ENCODE assay signal across 25 cellular contexts in genomic region chr15:67805871-67806538, GRCh38. TPM values are rescaled to one million over a fixed set of nuclear protein-coding genes. Genes with fewer than 3 reads are reported as not detected.
DNase-seq lines count a peak whose midpoint lies in the region; ATAC-seq, FAIRE-seq and TF ChIP-seq lines count a peak whose summit lies in the region.
"Had no signal": no experiment of that assay in that cellular context is flagged by ENCODE, and none has a peak within 500 bp of the region (broad histone marks: within the 10 kb centered on the region; RNA-seq: fewer than 3 reads in every experiment).

No MANE protein-coding gene starts in this region.

- ATAC-seq in GM12878 = no peak
- no peak for ATAC-seq in HG03565 (IDR thresholded peaks at IDR 0.05; ENCODE audit: unreplicated experiment)
- ATAC-seq: activated CD8-positive, alpha-beta memory T cell treated with anti-CD3 and anti-CD28 coated beads, Interleukin-2, amount 10 ng/mL, durations not matched to agents 7 days and 5 days; activated naive CD8-positive, alpha-beta T cell treated with anti-CD3 and anti-CD28 coated beads, Interleukin-2, amount 50 U/mL, for 24 hours; activated T-helper 17 cell treated with anti-CD3 and anti-CD28 coated beads, Interleukin-2, amount 50 U/mL, for 72 hours; left lung had no signal

- no peak for TF ChIP-seq RAD21 in GM12878 (IDR thresholded peaks at IDR 0.05; ENCODE audit: insufficient read depth, low read depth, low read length)

- no peaks in the 10 kb centered on the region for H3K79me2 ChIP-seq in GM12878 (ENCODE audit: control insufficient read depth, insufficient read depth, low read length)

- H3K27me3 ChIP-seq in GM12878 (replicated peaks in 1 of 2; ENCODE audit: control insufficient read depth in 2 of 2, insufficient read depth in 2 of 2, low read length in 1 of 2) = no peaks in the 10 kb centered on the region
- H3K27me3 ChIP-seq in neuronal stem cell (ENCODE audit: control insufficient read depth in 3 of 3, insufficient read depth in 3 of 3, low read depth in 1 of 3, low read length in 3 of 3) = no peaks in the 10 kb centered on the region
- H3K27me3 ChIP-seq: left lung had no signal

- RAD21 ChIA-PET in GM12878 (lab: Charles Lee; ENCODE audit: unreplicated experiment) = no interaction called here

- SMC1A ChIA-PET in GM12878 (lab: Charles Lee; ENCODE audit: uncharacterized antibody, unreplicated experiment) = no interaction called here

- H3K23ac ChIP-seq in neuronal stem cell (ENCODE audit: low read depth, low read length, poor library complexity) = no peak overlapping the region

- H3K18ac ChIP-seq in neuronal stem cell (ENCODE audit: low read length) = peak overlapping the region; percentile 79

- DNase-seq in DMS153 treated with DMSO at 0.1 percent for 48 hours (lab: John Stamatoyannopoulos, UW; ENCODE audit: unreplicated experiment) (peak; percentile 12), NCI-H146 (lab: John Stamatoyannopoulos, UW) (peak; percentile 48), GM12878 (ENCODE audit: low read depth, low spot score) (no peak), neuronal stem cell (ENCODE audit: low spot score) (no peak), NCI-H82 treated with DMSO at 0.1 percent for 48 hours (lab: John Stamatoyannopoulos, UW; ENCODE audit: unreplicated experiment) (no peak), dedifferentiated amniotic fluid mesenchymal stem cell (ENCODE audit: extremely low spot score) (no peak)
- no peak for DNase-seq in stimulated activated CD4-positive, alpha-beta T cell treated with anti-CD3 and anti-CD28 coated beads, Interleukin-4, amount 100 ng/mL, for 4 hours
- DNase-seq: activated CD4-positive, alpha-beta T cell treated with anti-CD3 and anti-CD28 coated beads for 4 hours; activated CD8-positive, alpha-beta memory T cell treated with anti-CD3 and anti-CD28 coated beads, Interleukin-2, amount 10 ng/mL, durations not matched to agents 7 days and 5 days; activated naive CD8-positive, alpha-beta T cell treated with anti-CD3 and anti-CD28 coated beads, Interleukin-2, amount 50 U/mL, for 24 hours; EL; HCEC 1CT; Kasumi-1; NCI-H1048; NCI-H446 treated with DMSO at 0.1 percent for 48 hours; SIG-M5; stimulated activated CD8-positive, alpha-beta memory T cell treated with anti-CD3 and anti-CD28 coated beads, Interleukin-4, amount 100 ng/mL, for 48 hours; T-helper 1 cell had no signal

- BruUV-seq in GM12878 (replicated peaks; lab: Mats Ljungman, UMichigan) = no TSS peak

- H3K36me3 ChIP-seq in GM12878 (ENCODE audit: control insufficient read depth in 2 of 2, insufficient read depth in 2 of 2, low read length in 1 of 2) = no peaks in the 10 kb centered on the region; a peak in 2 of 4 replicates
- no peaks in the 10 kb centered on the region for H3K36me3 ChIP-seq in neuronal stem cell (replicated peaks in 1 of 2; ENCODE audit: control insufficient read depth in 2 of 2, insufficient read depth in 2 of 2, low read length in 2 of 2)

- peak overlapping the region; percentile 62 for H2BK5ac ChIP-seq in neuronal stem cell (ENCODE audit: low read length)

- H3K79me1 ChIP-seq in neuronal stem cell (ENCODE audit: low read depth, low read length) = no peaks in the 10 kb centered on the region

- H3K4me2 ChIP-seq in GM12878 (ENCODE audit: control insufficient read depth, insufficient read depth) (no peak overlapping the region), neuronal stem cell (ENCODE audit: insufficient read depth, low read length, poor library complexity, severe bottlenecking) (no peak overlapping the region)

- CTCF ChIA-PET in GM12878 (lab: Yijun Ruan, JAX) = no interaction called here

- TF ChIP-seq POLR2A in GM12878 (IDR thresholded peaks at IDR 0.05; ENCODE audit: low read depth, low read length) = no peak

- intact Hi-C loops in GM12878 (cut with micrococcal nuclease; ENCODE audit: unreplicated experiment) = no loop called here

- H4K20me1 ChIP-seq in GM12878 (ENCODE audit: control insufficient read depth, insufficient read depth) = no peaks in the 10 kb centered on the region; the same call in 1 of the 2 replicates

- H3K9me3 ChIP-seq in GM12878 (replicated peaks; ENCODE audit: control insufficient read depth, insufficient read depth, low read length) (no peaks in the 10 kb centered on the region), neuronal stem cell (replicated peaks in 1 of 2; ENCODE audit: control insufficient read depth in 2 of 2, insufficient read depth in 1 of 2, low read depth in 1 of 2, low read length in 2 of 2) (no peaks in the 10 kb centered on the region)
- H3K9me3 ChIP-seq: left lung had no signal

- WGBS in GM12878 (ENCODE audit: insufficient coverage, insufficient replicate concordance, low lambda C conversion rate, missing lambda C conversion rate) = 80% methylated on average over 14 of the region's 14 CpGs
- no CpG with 5 or more reads among the region's 14 CpGs for WGBS in neuronal stem cell (ENCODE audit: extremely low coverage in 2 of 2, insufficient read length in 2 of 2, insufficient replicate concordance in 1 of 2), 2 donors

- TF ChIP-seq EP300 in GM12878 (IDR thresholded peaks at IDR 0.05; ENCODE audit: borderline replicate concordance in 1 of 2, control insufficient read depth in 1 of 2, low read depth in 2 of 2, low read length in 2 of 2) = no peak

- no peak for TF ChIP-seq CTCF in GM12878 (IDR thresholded peaks at IDR 0.05 in 2 of 3, conservative IDR thresholded peaks at IDR 0.05 in 1 of 3; ENCODE audit: control insufficient read depth in 2 of 3, extremely low read depth in 1 of 3, insufficient read depth in 1 of 3, low read depth in 3 of 3, low read length in 3 of 3)

- no peak overlapping the region for H2BK15ac ChIP-seq in neuronal stem cell (ENCODE audit: low read length)

- no peak overlapping the region for H4K8ac ChIP-seq in neuronal stem cell (ENCODE audit: low read depth, low read length)

- H2BK12ac ChIP-seq in neuronal stem cell (ENCODE audit: low read length) = peak overlapping the region; percentile 87

- 0 out of 2 replicates have a peak overlapping the region, but pooled peaks have one; percentile 34 for H3K9ac ChIP-seq in GM12878 (ENCODE audit: control insufficient read depth, insufficient read depth, low read length)
- H3K9ac ChIP-seq in neuronal stem cell (ENCODE audit: low read depth, low read length, poor library complexity) = peak overlapping the region; percentile 73

- POLR2A ChIA-PET in GM12878 (lab: Charles Lee) = no interaction called here

- peak overlapping the region; percentile 78 for H2AK5ac ChIP-seq in neuronal stem cell (ENCODE audit: low read depth, low read length)

- no peak overlapping the region for H3K14ac ChIP-seq in neuronal stem cell (ENCODE audit: low read length)

- peak overlapping the region; percentile 16 for H2BK120ac ChIP-seq in neuronal stem cell (ENCODE audit: low read depth, low read length)

- no peak overlapping the region for H3K4ac ChIP-seq in neuronal stem cell (ENCODE audit: low read length)

- H3K27ac ChIP-seq in GM12878 (ENCODE audit: control insufficient read depth, insufficient read depth) = no peak overlapping the region
- peak overlapping the region; percentile 24 for H3K27ac ChIP-seq in neuronal stem cell (replicated peaks; ENCODE audit: low read length)
- H3K27ac ChIP-seq: left lung had no signal

- peaks cover 5% of the 10 kb centered on the region for H3K4me1 ChIP-seq in GM12878 (ENCODE audit: control insufficient read depth, insufficient read depth, low read length)
- H3K4me1 ChIP-seq in neuronal stem cell (ENCODE audit: control insufficient read depth in 2 of 2, insufficient read depth in 1 of 2, low read depth in 1 of 2, low read length in 2 of 2) = peaks cover 22 to 36% of the 10 kb centered on the region in 2 donors
- H3K4me1 ChIP-seq: left lung had no signal

- FAIRE-seq in GM12878 (lab: Jason Lieb, UNC) = no peak

- H2AFZ ChIP-seq in GM12878 (ENCODE audit: control insufficient read depth, low read depth, low read length) (no peak overlapping the region), neuronal stem cell (ENCODE audit: low read length) (no peak overlapping the region)

- no peak overlapping the region for H4K91ac ChIP-seq in neuronal stem cell (ENCODE audit: low read depth, low read length, poor library complexity)

- H3K4me3 ChIP-seq in GM12878 = no peak overlapping the region
- H3K4me3 ChIP-seq in neuronal stem cell (ENCODE audit: low read length in 2 of 2) = no peak overlapping the region
- H3K4me3 ChIP-seq: left lung had no signal

- in situ Hi-C loops in GM12878 (cut with MboI) = no loop called here

RNA-seq across cellular contexts. Expression of gene SKOR1, which starts 19.3 kb away (rescaled TPM):
- 2.0 and 2.2 TPM in 2 replicates for total RNA-seq in GM12878 (2013; cell fraction: nucleolus; rRNA removed)
- total RNA-seq in GM12878 (2014; rRNA removed) (0.11 and 0.28 TPM in 2 replicates), GM12878 (2014; rRNA removed; fragmentation: Illumina TruSeq; extraction: Trizol) (0.04 and 0.05 TPM in 2 replicates), GM12878 (2021) (0.35 and 0.36 TPM in 2 replicates)
- 0.08 TPM for polyA plus RNA-seq in GM12878 (2011; ENCODE audit: low read depth)
- polyA plus RNA-seq in GM12878 (2011; rRNA removed) (0.03 and 0.05 TPM in 2 replicates), GM12878 (2014; fragmentation: Illumina TruSeq; extraction: Trizol) (0.04 and 0.08 TPM in 2 replicates), GM12878 (2014; fragmentation: Nextera tagmentation; extraction: Ambion mirVana) (not detected), GM12878 (2014; rRNA removed) (0.06 and 0.14 TPM in 2 replicates), GM12878 (2016; fragmentation: Nextera tagmentation; extraction: Ambion mirVana) (not detected)
- 0.09 and 0.12 TPM in 2 replicates for polyA plus RNA-seq in GM12878 (2011; cell fraction: cytosol; rRNA removed)
- polyA plus RNA-seq in GM12878 (2011; cell fraction: nucleus; rRNA removed) = 0.69 and 0.94 TPM in 2 replicates
- polyA plus RNA-seq in GM12878 (2012) = 0.17 and 0.24 TPM in 2 replicates
- polyA minus RNA-seq in GM12878 (2011; rRNA and poly(A)+ RNA removed) = 0.37 and 0.52 TPM in 2 replicates
- 0.31 and 0.53 TPM in 2 replicates for polyA minus RNA-seq in GM12878 (2011; cell fraction: cytosol; rRNA and poly(A)+ RNA removed)
- polyA minus RNA-seq in GM12878 (2011; cell fraction: nucleus; rRNA and poly(A)+ RNA removed) = 0.24 and 0.57 TPM in 2 replicates
- polyA plus RNA-seq in neuronal stem cell (2013, experiment 1 of 2) = 0.24 TPM
- 0.21 TPM for polyA plus RNA-seq in neuronal stem cell (2013, experiment 2 of 2)

RNA-seq across cellular contexts. Expression of gene RNU6-1, which starts 33.8 kb away (rescaled TPM):
- not detected in 2 replicates for total RNA-seq in GM12878 (2013; cell fraction: nucleolus; rRNA removed)
- total RNA-seq in GM12878 (2014; rRNA removed) = not detected in 2 replicates
- total RNA-seq in GM12878 (2014; rRNA removed; fragmentation: Illumina TruSeq; extraction: Trizol) = not detected in 2 replicates
- not detected in 2 replicates for total RNA-seq in GM12878 (2021)
- polyA plus RNA-seq in GM12878 (2011; ENCODE audit: low read depth) = not detected
- polyA plus RNA-seq in GM12878 (2011; rRNA removed) = not detected in 2 replicates
- polyA plus RNA-seq in GM12878 (2011; cell fraction: cytosol; rRNA removed) = not detected in 2 replicates
- not detected in 2 replicates for polyA plus RNA-seq in GM12878 (2011; cell fraction: nucleus; rRNA removed)
- not detected in 2 replicates for polyA plus RNA-seq in GM12878 (2012)
- not detected in 2 replicates for polyA plus RNA-seq in GM12878 (2014; fragmentation: Illumina TruSeq; extraction: Trizol)
- polyA plus RNA-seq in GM12878 (2014; fragmentation: Nextera tagmentation; extraction: Ambion mirVana) = not detected
- polyA plus RNA-seq in GM12878 (2014; rRNA removed) = not detected in 2 replicates
- not detected for polyA plus RNA-seq in GM12878 (2016; fragmentation: Nextera tagmentation; extraction: Ambion mirVana)
- polyA minus RNA-seq in GM12878 (2011; rRNA and poly(A)+ RNA removed) = 1,322 TPM in 1 of 2 replicates, not detected in the other
- not detected in 2 replicates for polyA minus RNA-seq in GM12878 (2011; cell fraction: cytosol; rRNA and poly(A)+ RNA removed)
- under 0.01 TPM in 1 of 2 replicates, not detected in the other for polyA minus RNA-seq in GM12878 (2011; cell fraction: nucleus; rRNA and poly(A)+ RNA removed)
- not detected for polyA plus RNA-seq in neuronal stem cell (2013, experiment 1 of 2)
- polyA plus RNA-seq in neuronal stem cell (2013, experiment 2 of 2) = not detected
- total RNA-seq: activated CD8-positive, alpha-beta memory T cell treated with anti-CD3 and anti-CD28 coated beads, Interleukin-2, amount 10 ng/mL, durations not matched to agents 7 days and 5 days; activated T-helper 17 cell treated with anti-CD3 and anti-CD28 coated beads, Interleukin-2, amount 50 U/mL, for 72 hours; endodermal cell; fibroblast of lung; left lung; subcutaneous adipose tissue; urinary bladder had no signal
- polyA plus RNA-seq: fibroblast of lung, urinary bladder had no signal

Comparison
In these comparisons a context has a peak if more than half of its experiments do, and no peak if none do; other contexts are left out.
1. DNase-seq: peak in DMS153 treated with DMSO at 0.1 percent for 48 hours (single experiment) and NCI-H146 (single experiment); none in GM12878 (single experiment), neuronal stem cell (single experiment), NCI-H82 treated with DMSO at 0.1 percent for 48 hours (single experiment), stimulated activated CD4-positive, alpha-beta T cell treated with anti-CD3 and anti-CD28 coated beads, Interleukin-4, amount 100 ng/mL, for 4 hours (0 of 2) and dedifferentiated amniotic fluid mesenchymal stem cell (single experiment).